ENCODE assay signal across 11 cellular contexts in genomic region chr22:41825376-41825775, GRCh38. TPM values are rescaled to one million over a fixed set of nuclear protein-coding genes. Genes with fewer than 3 reads are reported as not detected.
A peak's percentile ranks its signal among the peaks of the same experiment; 100 is the strongest.
DNase-seq lines count a peak whose midpoint lies in the region; ATAC-seq and TF ChIP-seq lines count a peak whose summit lies in the region.
"Had no signal": no experiment of that assay in that cellular context is flagged by ENCODE, and none has a peak within 500 bp of the region (broad histone marks: within the 10 kb centered on the region; RNA-seq: fewer than 3 reads in every experiment).

No MANE protein-coding gene starts in this region.

- no peak for ATAC-seq in Right ventricle myocardium inferior
- ATAC-seq in upper lobe of left lung (ENCODE audit: low FRiP score in 2 of 2), result no peak
- ATAC-seq in GM18909 (IDR thresholded peaks at IDR 0.05; ENCODE audit: poor library complexity, unreplicated experiment), result no peak
- ATAC-seq in HG02798 (IDR thresholded peaks at IDR 0.05; ENCODE audit: poor library complexity, unreplicated experiment), result no peak
- ATAC-seq in GM21381 (IDR thresholded peaks at IDR 0.05; ENCODE audit: unreplicated experiment), result no peak
- ATAC-seq: natural killer cell treated with Interleukin-12 subunit alpha and Interleukin-12 subunit beta and Interleukin-15 and Interleukin-18, amount 100 ng/mL, for 72 hours; stimulated activated naive CD8-positive, alpha-beta T cell treated with anti-CD3 and anti-CD28 coated beads, Interleukin-15, Interleukin-2, amounts not matched to agents 100 U/mL and 50 U/mL, for 24 hours had no signal

- WGBS in mesodermal cell (ENCODE audit: insufficient coverage in 2 of 2), 2 experiments, result 74 to 80% methylated on average over 7 of the region's 7 CpGs
- WGBS in upper lobe of left lung, 2 donors, result 55 to 71% methylated on average over 7 of the region's 7 CpGs

- intact Hi-C loops in Right ventricle myocardium inferior (cut with DNase I), result no loop called here

- H3K4me1 ChIP-seq in cardiac muscle cell (ENCODE audit: low read depth), result peaks cover 25% of the 10 kb centered on the region
- peaks cover 33% of the 10 kb centered on the region for H3K4me1 ChIP-seq in mesodermal cell (ENCODE audit: control insufficient read depth, insufficient read depth, low read length, poor library complexity, severe bottlenecking)
- peaks cover 12 to 26% (median 16%) of the 10 kb centered on the region in 4 donors for H3K4me1 ChIP-seq in upper lobe of left lung

- no peak for TF ChIP-seq POLR2A in upper lobe of left lung (IDR thresholded peaks at IDR 0.05)

- TF ChIP-seq CTCF in cardiac muscle cell (IDR thresholded peaks at IDR 0.05; ENCODE audit: low read depth, low read length), result no peak
- TF ChIP-seq CTCF in brain microvascular endothelial cell (IDR thresholded peaks at IDR 0.05; ENCODE audit: low read depth, low read length, missing control alignments), result no peak
- TF ChIP-seq CTCF in upper lobe of left lung (IDR thresholded peaks at IDR 0.05), result no peak

- H3K27ac ChIP-seq in cardiac muscle cell (peak overlapping the region; percentile 80), brain microvascular endothelial cell (no peak overlapping the region), mesodermal cell (ENCODE audit: low read depth, low read length, severe bottlenecking) (peak overlapping the region; percentile 61), upper lobe of left lung (peak overlapping the region in 3 of 4 donors; percentile 46 to 60 (median 56))

- no peak overlapping the region for H3K4me3 ChIP-seq in cardiac muscle cell
- no peak overlapping the region for H3K4me3 ChIP-seq in brain microvascular endothelial cell (ENCODE audit: low read depth, low read length)
- H3K4me3 ChIP-seq in mesodermal cell (ENCODE audit: extremely low read depth, insufficient read depth, low read length, poor library complexity, severe bottlenecking), result no peak overlapping the region
- H3K4me3 ChIP-seq in upper lobe of left lung, result no peak overlapping the region

- H3K9me3 ChIP-seq in cardiac muscle cell (ENCODE audit: low read depth) (no peaks in the 10 kb centered on the region), mesodermal cell (ENCODE audit: control insufficient read depth, low read length) (no peaks in the 10 kb centered on the region), upper lobe of left lung (no peaks in the 10 kb centered on the region)

- no peaks in the 10 kb centered on the region for H3K27me3 ChIP-seq in cardiac muscle cell
- no peaks in the 10 kb centered on the region for H3K27me3 ChIP-seq in brain microvascular endothelial cell (replicated peaks)
- H3K27me3 ChIP-seq in upper lobe of left lung, result no peaks in the 10 kb centered on the region

- in situ Hi-C loops in brain microvascular endothelial cell (cut with HindIII; ENCODE audit: low pct_ligation_motif_present, low sequenced_read_pairs), result no loop called here

- peak in 1 of 2 donors; percentile 61 for DNase-seq in cardiac muscle cell (ENCODE audit: low read depth in 1 of 2, low spot score in 1 of 2)
- DNase-seq in Right ventricle myocardium inferior (ENCODE audit: missing footprints), result no peak
- DNase-seq in brain microvascular endothelial cell, result peak; percentile 7
- DNase-seq in upper lobe of left lung, result no peak
- DNase-seq: NCI-H774; stimulated activated naive CD8-positive, alpha-beta T cell treated with anti-CD3 and anti-CD28 coated beads, Interleukin-15, Interleukin-2, amounts not matched to agents 100 U/mL and 50 U/mL, for 24 hours had no signal

- no peak for TF ChIP-seq EP300 in upper lobe of left lung (IDR thresholded peaks at IDR 0.05)

- H3K36me3 ChIP-seq in cardiac muscle cell (peaks cover 3% of the 10 kb centered on the region), brain microvascular endothelial cell (replicated peaks) (no peaks in the 10 kb centered on the region), mesodermal cell (ENCODE audit: control insufficient read depth, insufficient read depth, low read length) (no peaks in the 10 kb centered on the region), upper lobe of left lung (no peaks in the 10 kb centered on the region)

RNA-seq across cellular contexts. Expression of gene SREBF2, which starts 7.5 kb away (rescaled TPM):
- total RNA-seq in cardiac muscle cell (259 and 273 TPM in 2 replicates), Right ventricle myocardium inferior (75.5 TPM), upper lobe of left lung (100 to 1,000 TPM; 124 to 175 (median 145) TPM)
- 225 and 238 TPM in 2 replicates for polyA plus RNA-seq in cardiac muscle cell
- 179 TPM for polyA plus RNA-seq in mesodermal cell (2013, experiment 1 of 2)
- polyA plus RNA-seq in mesodermal cell (2013, experiment 2 of 2), result 160 TPM

RNA-seq across cellular contexts. Expression of gene CCDC134, which starts 24.9 kb away (rescaled TPM):
- total RNA-seq in cardiac muscle cell, result 14.8 and 19.3 TPM in 2 replicates
- polyA plus RNA-seq in cardiac muscle cell, result 10.3 and 11.5 TPM in 2 replicates
- 4.1 TPM for total RNA-seq in Right ventricle myocardium inferior
- 6.0 TPM for polyA plus RNA-seq in mesodermal cell (2013, experiment 1 of 2)
- 4.7 TPM for polyA plus RNA-seq in mesodermal cell (2013, experiment 2 of 2)
- total RNA-seq in upper lobe of left lung, result 10 to 100 TPM in 2 of 6 donors, 1 to 10 TPM in 4; 5.5 to 12.6 (median 8.8) TPM
